16 cellular contexts compared by ENCODE assay signal in the genomic region with DNA sequence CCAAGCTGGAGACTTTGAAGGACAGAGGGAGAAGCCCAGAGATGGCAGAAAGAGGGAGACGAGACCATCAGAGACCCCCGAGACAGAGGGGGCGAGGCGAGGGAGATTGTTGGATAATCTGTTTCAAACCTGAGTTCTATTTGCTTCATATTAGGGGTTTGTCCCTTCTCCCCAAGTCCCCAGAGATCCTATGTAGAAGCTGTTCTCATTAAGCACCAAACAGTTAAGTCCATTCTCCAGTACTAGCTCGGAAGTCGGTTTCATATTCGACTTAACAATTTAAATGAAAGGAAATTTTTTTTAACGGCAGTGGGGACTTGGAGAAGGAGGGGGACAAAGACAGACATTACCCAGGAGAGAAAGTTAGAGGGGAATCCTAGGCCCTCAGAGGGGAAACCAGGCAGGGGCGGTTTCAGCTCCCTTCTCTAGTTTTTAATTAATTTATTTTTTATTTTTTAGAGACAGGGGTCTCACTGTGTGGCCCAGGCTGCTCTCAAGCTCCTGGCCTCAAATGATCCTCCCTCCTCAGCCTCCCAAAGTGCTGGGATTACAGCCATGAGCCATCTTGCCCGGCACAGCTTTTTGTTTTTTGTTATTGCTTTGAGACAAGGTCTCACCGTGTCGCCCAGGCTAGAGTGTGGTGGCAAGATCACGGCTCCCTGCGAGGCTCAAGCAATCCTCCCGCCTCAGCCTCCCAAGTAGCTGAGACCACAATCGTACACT. TPM values are rescaled to one million over a fixed set of nuclear protein-coding genes. Genes with fewer than 3 reads are reported as not detected.
DNase-seq lines count a peak whose midpoint lies in the region; ATAC-seq and TF ChIP-seq lines count a peak whose summit lies in the region.
"Had no signal": no experiment of that assay in that cellular context is flagged by ENCODE, and none has a peak within 500 bp of the region (broad histone marks: within the 10 kb centered on the region; RNA-seq: fewer than 3 reads in every experiment).

No MANE protein-coding gene starts in this region.

- no peak overlapping the region for H2BK5ac ChIP-seq in mesenchymal stem cell (ENCODE audit: low read depth, low read length, poor library complexity, severe bottlenecking)

- H2BK120ac ChIP-seq in mesenchymal stem cell (ENCODE audit: low read depth, low read length), result peak overlapping the region; percentile 64

- H3K4me3 Mint-ChIP-seq in T-cell, result peak overlapping the region in 1 of 3 donors; percentile 63
- H3K4me3 Mint-ChIP-seq: activated B cell treated with CpG ODN at 0.5 μM for 24 hours had no signal

- H3K9me3 ChIP-seq in mesenchymal stem cell (ENCODE audit: control insufficient read depth, low read length), result no peaks in the 10 kb centered on the region
- H3K9me3 ChIP-seq in thymus (ENCODE audit: control insufficient read depth), result no peaks in the 10 kb centered on the region
- H3K9me3 ChIP-seq: SK-N-SH, thoracic aorta had no signal

- no peaks in the 10 kb centered on the region for H3K27me3 Mint-ChIP-seq in T-cell

- H2AFZ ChIP-seq in mesenchymal stem cell (ENCODE audit: low read depth, low read length), result no peak overlapping the region

- H3K27ac Mint-ChIP-seq in activated naive CD4-positive, alpha-beta T cell treated with anti-CD3 and anti-CD28 coated beads, Interleukin-2, amount 50 U/mL, for 72 hours, result peak overlapping the region; percentile 52 to 72
- peak overlapping the region; percentile 47 to 64 for H3K27ac Mint-ChIP-seq in T-cell
- H3K27ac Mint-ChIP-seq: activated B cell treated with CpG ODN at 0.5 μM for 24 hours had no signal

- H3K36me3 ChIP-seq in mesenchymal stem cell (ENCODE audit: control insufficient read depth in 1 of 2, insufficient read depth in 2 of 2, low read depth in 1 of 2, low read length in 2 of 2), result no peaks in the 10 kb centered on the region
- H3K36me3 ChIP-seq in thymus (ENCODE audit: control insufficient read depth, insufficient read depth), result no peaks in the 10 kb centered on the region
- H3K36me3 ChIP-seq: thoracic aorta had no signal

- H3K4me2 ChIP-seq in mesenchymal stem cell (ENCODE audit: low read length, poor library complexity, severe bottlenecking), result no peak overlapping the region
- H3K4me2 ChIP-seq: SK-N-SH had no signal

- TF ChIP-seq CTCF in lower leg skin (IDR thresholded peaks at IDR 0.05) (no peak), dorsolateral prefrontal cortex (IDR thresholded peaks at IDR 0.05 in 54 of 56, conservative IDR thresholded peaks at IDR 0.05 in 2 of 56; ENCODE audit: low read depth in 1 of 56, partially characterized antibody in 56 of 56) (no peak)

- H4K8ac ChIP-seq in mesenchymal stem cell (ENCODE audit: low read length), result peak overlapping the region; percentile 38

- H3K27ac ChIP-seq in mesenchymal stem cell (ENCODE audit: low read length, poor library complexity, severe bottlenecking), result no peak overlapping the region
- no peak overlapping the region for H3K27ac ChIP-seq in thymus (ENCODE audit: low read depth)
- H3K27ac ChIP-seq in dorsolateral prefrontal cortex, result no peak overlapping the region
- H3K27ac ChIP-seq: thoracic aorta had no signal

- peaks cover 20 to 41% (median 28%) of the 10 kb centered on the region in 3 donors for H3K4me1 Mint-ChIP-seq in T-cell

- intact Hi-C loops in lower leg skin (cut with DNase I; ENCODE audit: low total_unique reads), result no loop called here
- intact Hi-C loops in dorsolateral prefrontal cortex (cut with DNase I), result no loop called here

- H3K4ac ChIP-seq in mesenchymal stem cell (ENCODE audit: low read depth in 1 of 2, low read length in 2 of 2), result no peak overlapping the region

- H3K18ac ChIP-seq in mesenchymal stem cell (ENCODE audit: low read depth in 1 of 2, low read length in 2 of 2), result no peak overlapping the region

- TF ChIP-seq POLR2A in lower leg skin (IDR thresholded peaks at IDR 0.05), result no peak

- POLR2A ChIA-PET in T-cell (lab: Charles Lee), result interaction anchor here (0.5 to 0.6 kb wide), 3 partner anchors 83 to 94 kb away, joined by 3 to 6 read pairs (median 3); no protein-coding TSS in a partner anchor

- H2AK5ac ChIP-seq in mesenchymal stem cell (ENCODE audit: low read length, severe bottlenecking), result no peak overlapping the region

- no peak overlapping the region for H3K23ac ChIP-seq in mesenchymal stem cell (ENCODE audit: low read length in 2 of 2)

- H3K27me3 ChIP-seq in mesenchymal stem cell (ENCODE audit: control insufficient read depth in 1 of 2, insufficient read depth in 1 of 2, low read length in 2 of 2), result peaks cover 0 to 5% of the 10 kb centered on the region in 2 experiments
- H3K27me3 ChIP-seq in thymus (ENCODE audit: control insufficient read depth, insufficient read depth), result no peaks in the 10 kb centered on the region
- peaks cover 0 to 8% (median 0%) of the 10 kb centered on the region in 45 donors for H3K27me3 ChIP-seq in dorsolateral prefrontal cortex

- no peaks in the 10 kb centered on the region for H3K9me3 Mint-ChIP-seq in activated naive CD4-positive, alpha-beta T cell treated with anti-CD3 and anti-CD28 coated beads, Interleukin-2, amount 50 U/mL, for 72 hours
- no peaks in the 10 kb centered on the region for H3K9me3 Mint-ChIP-seq in T-cell
- H3K9me3 Mint-ChIP-seq: activated B cell treated with CpG ODN at 0.5 μM for 24 hours had no signal

- no peak overlapping the region for H2BK12ac ChIP-seq in mesenchymal stem cell (ENCODE audit: low read length in 2 of 2)

- no peak overlapping the region for H4K91ac ChIP-seq in mesenchymal stem cell (ENCODE audit: low read length)

- H3K79me1 ChIP-seq in mesenchymal stem cell (replicated peaks; ENCODE audit: low read length, poor library complexity, severe bottlenecking), result no peaks in the 10 kb centered on the region

- no peak overlapping the region for H3K14ac ChIP-seq in mesenchymal stem cell (ENCODE audit: low read length in 2 of 2)

- no peaks in the 10 kb centered on the region for H3K36me3 Mint-ChIP-seq in activated naive CD4-positive, alpha-beta T cell treated with anti-CD3 and anti-CD28 coated beads, Interleukin-2, amount 50 U/mL, for 72 hours
- no peaks in the 10 kb centered on the region for H3K36me3 Mint-ChIP-seq in T-cell

- no peak for ATAC-seq in activated naive CD4-positive, alpha-beta T cell treated with anti-CD3 and anti-CD28 coated beads, Interleukin-2, amount 50 U/mL, for 72 hours
- peak in 1 of 4 experiments; percentile 23 for ATAC-seq in T-cell (replicated peaks in 1 of 4)

- no peak overlapping the region for H3K4me3 ChIP-seq in mesenchymal stem cell (ENCODE audit: insufficient read depth in 1 of 2, low read depth in 1 of 2, low read length in 2 of 2)
- peak overlapping the region; percentile 15 for H3K4me3 ChIP-seq in thymus (ENCODE audit: low read length)
- no peak overlapping the region for H3K4me3 ChIP-seq in lower leg skin (ENCODE audit: low read depth, poor library complexity, severe bottlenecking)
- no peak overlapping the region for H3K4me3 ChIP-seq in dorsolateral prefrontal cortex
- H3K4me3 ChIP-seq: thoracic aorta had no signal

- CTCF ChIA-PET in T-cell (lab: Charles Lee), result interaction anchor here in 1 of 2 donors (0.6 kb wide), 1 partner anchor 169 kb away, joined by 3 read pairs; no protein-coding TSS in a partner anchor

- DNase-seq in activated naive CD4-positive, alpha-beta T cell treated with anti-CD3 and anti-CD28 coated beads, Interleukin-2, amount 50 U/mL, for 72 hours (ENCODE audit: low spot score in 2 of 2), result no peak
- DNase-seq in activated naive CD4-positive, alpha-beta T cell (lab: John Stamatoyannopoulos, UW), result no peak
- DNase-seq in T-cell (no peak), mesenchymal stem cell (no peak), lower leg skin (ENCODE audit: low spot score in 2 of 2) (no peak), dorsolateral prefrontal cortex (no peak), NOMO-1 treated with dmso at 0.1 percent for 144 hours (lab: John Stamatoyannopoulos, UW; ENCODE audit: unreplicated experiment) (no peak)
- DNase-seq: activated B cell treated with CpG ODN at 0.5 μM for 24 hours; activated T-cell treated with anti-CD3 and anti-CD28 coated beads for 4 hours; DMS79; effector memory CD4-positive, alpha-beta T cell; head of caudate nucleus; mammary epithelial cell; SK-N-SH had no signal

- H3K4me1 ChIP-seq in mesenchymal stem cell (ENCODE audit: control insufficient read depth, insufficient read depth, low read depth, low read length) (peaks cover 14% of the 10 kb centered on the region), thymus (ENCODE audit: control insufficient read depth, insufficient read depth, low read length) (peaks cover 16% of the 10 kb centered on the region)

- no peak overlapping the region for H2BK15ac ChIP-seq in mesenchymal stem cell (ENCODE audit: low read depth, poor library complexity, severe bottlenecking)

- H3K9ac ChIP-seq in mesenchymal stem cell (ENCODE audit: low read length), result peak overlapping the region; percentile 48
- H3K9ac ChIP-seq: SK-N-SH had no signal

- 63% methylated on average over 15 of the region's 16 CpGs for WGBS in mesenchymal stem cell
- 53% methylated on average over 16 of the region's 16 CpGs for WGBS in thymus
- 34 to 47% methylated on average over 16 of the region's 16 CpGs for WGBS in lower leg skin, 2 donors

RNA-seq across cellular contexts. Expression of gene TLE2, which starts 13.6 kb away (rescaled TPM):
- 1 to 10 TPM; 4.5 to 5.0 TPM for total RNA-seq in activated naive CD4-positive, alpha-beta T cell treated with anti-CD3 and anti-CD28 coated beads, Interleukin-2, amount 50 U/mL, for 72 hours
- total RNA-seq in T-cell, result 10 to 100 TPM; 16.7 to 29.7 (median 21.5) TPM
- polyA plus RNA-seq in mesenchymal stem cell (2013, experiment 1 of 2), result 9.5 TPM
- polyA plus RNA-seq in mesenchymal stem cell (2013, experiment 2 of 2), result 8.7 TPM
- polyA plus RNA-seq in thymus, result 16.8 TPM
- total RNA-seq in lower leg skin, result 10 to 100 TPM; 25.3 to 40.1 (median 33.5) TPM
- total RNA-seq in dorsolateral prefrontal cortex, result 10 to 100 TPM; 20.7 to 66.1 (median 34.1) TPM

RNA-seq across cellular contexts. Expression of gene TLE5, which starts 19.6 kb away (rescaled TPM):
- total RNA-seq in activated naive CD4-positive, alpha-beta T cell treated with anti-CD3 and anti-CD28 coated beads, Interleukin-2, amount 50 U/mL, for 72 hours, result 100 to 1,000 TPM; 335 to 405 TPM
- total RNA-seq in T-cell (1,000 to 10,000 TPM in 3 of 5 donors, 100 to 1,000 TPM in 2; 777 to 1,202 (median 1,047) TPM), lower leg skin (100 to 1,000 TPM; 329 to 533 (median 387) TPM), dorsolateral prefrontal cortex (100 to 1,000 TPM; 425 to 952 (median 709) TPM)
- polyA plus RNA-seq in mesenchymal stem cell (2013, experiment 1 of 2), result 329 TPM
- 321 TPM for polyA plus RNA-seq in mesenchymal stem cell (2013, experiment 2 of 2)
- 540 TPM for polyA plus RNA-seq in thymus

RNA-seq across cellular contexts. Expression of gene GNA11, which starts 51.5 kb away (rescaled TPM):
- 10 to 100 TPM in 1 of 2 donors, 1 to 10 TPM in 1; 3.1 to 11.4 TPM for total RNA-seq in activated naive CD4-positive, alpha-beta T cell treated with anti-CD3 and anti-CD28 coated beads, Interleukin-2, amount 50 U/mL, for 72 hours
- total RNA-seq in T-cell, result 1 to 10 TPM; 2.3 to 6.3 (median 4.0) TPM
- 49.8 TPM for polyA plus RNA-seq in mesenchymal stem cell (2013, experiment 1 of 2)
- 49.0 TPM for polyA plus RNA-seq in mesenchymal stem cell (2013, experiment 2 of 2)
- polyA plus RNA-seq in thymus, result 18.4 TPM
- 10 to 100 TPM; 42.5 to 63.8 (median 56.5) TPM for total RNA-seq in lower leg skin
- 100 to 1,000 TPM in 1 of 120 experiments, 10 to 100 TPM in 119; 48.7 to 103 (median 61.3) TPM for total RNA-seq in dorsolateral prefrontal cortex
